17 cellular contexts compared by ENCODE assay signal in genomic region chr13:66414196-66414800, GRCh38.
"Had no signal": no experiment of that assay in that cellular context is flagged by ENCODE, and none has a peak within 500 bp of the region (broad histone marks: within the 10 kb centered on the region; RNA-seq: fewer than 3 reads in every experiment).

No MANE protein-coding gene starts in this region.

- DNase-seq: activated CD4-positive, alpha-beta T cell treated with anti-CD3 and anti-CD28 coated beads, Interleukin-2, amount 50 U/mL, for 1 hour; activated CD8-positive, alpha-beta memory T cell treated with anti-CD3 and anti-CD28 coated beads, Interleukin-2, amount 50 U/mL, for 4 hours; activated naive CD4-positive, alpha-beta T cell treated with anti-CD3 and anti-CD28 coated beads for 36 hours; activated T-cell treated with anti-CD3 and anti-CD28 coated beads, Interleukin-2, amount 50 U/mL, for 4 hours; anterior cingulate cortex; brain microvascular endothelial cell; central memory CD4-positive, alpha-beta T cell; head of caudate nucleus; left ventricle myocardium superior; naive thymus-derived CD4-positive, alpha-beta T cell; sigmoid colon; stimulated activated CD4-positive, alpha-beta T cell treated with anti-CD3 and anti-CD28 coated beads, Interleukin-12 subunit alpha, Interleukin-12 subunit beta, amount 100 ng/mL, for 4 hours; stimulated activated CD4-positive, alpha-beta T cell treated with anti-CD3 and anti-CD28 coated beads, Interleukin-1b, Interleukin-23, amount 100 ng/mL, for 48 hours; stimulated activated naive CD4-positive, alpha-beta T cell treated with Interleukin-2 at 50 U/mL for 16 hours; thyroid gland had no signal

- ATAC-seq: activated CD4-positive, CD25-positive, alpha-beta regulatory T cell treated with anti-CD3 and anti-CD28 coated beads, Interleukin-2, amount 50 U/mL, for 24 hours; activated T-cell treated with anti-CD3 and anti-CD28 coated beads, Interleukin-2, amount 50 U/mL, for 4 hours; left ventricle myocardium superior; naive thymus-derived CD4-positive, alpha-beta T cell had no signal

- H3K4me3 ChIP-seq: coronary artery, sigmoid colon, thyroid gland had no signal

- H3K27me3 ChIP-seq: brain microvascular endothelial cell, sigmoid colon, thyroid gland had no signal

- H3K9me3 ChIP-seq: sigmoid colon, thyroid gland had no signal

- H3K36me3 ChIP-seq: brain microvascular endothelial cell, sigmoid colon, thyroid gland had no signal

- H3K4me1 ChIP-seq: thyroid gland had no signal

- H3K27ac ChIP-seq: brain microvascular endothelial cell, coronary artery, sigmoid colon, thyroid gland had no signal
